Comparison of ENCODE assay signal across 8 cellular contexts in the genomic region with DNA sequence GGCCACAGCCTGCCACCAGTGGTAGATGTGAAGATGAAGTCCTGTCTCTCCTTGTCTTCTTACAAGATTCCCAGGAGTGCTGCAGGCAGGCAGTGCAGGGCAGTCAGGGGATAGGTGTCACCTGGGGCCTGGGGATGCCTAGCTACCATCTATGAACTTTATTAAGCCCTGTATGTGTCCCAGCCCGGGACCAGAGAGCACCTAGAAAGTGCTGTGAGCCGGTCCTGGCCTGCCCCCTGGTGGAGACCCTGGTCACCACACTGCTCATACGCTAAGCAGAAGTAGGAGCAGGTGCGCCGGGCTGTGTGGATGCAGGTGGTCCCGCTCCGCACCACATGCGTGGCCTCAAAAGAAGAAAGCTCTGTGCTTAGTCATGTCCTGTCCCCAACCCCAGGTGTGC.
A peak's percentile ranks its signal among the peaks of the same experiment; 100 is the strongest.
DNase-seq lines count a peak whose midpoint lies in the region; ATAC-seq, FAIRE-seq and TF ChIP-seq lines count a peak whose summit lies in the region.
"Not testable (repeated sequence)": the region's sequence is repeated elsewhere in the genome, so short reads cannot be mapped to it uniquely, and the experiment has no call there.

No MANE protein-coding gene starts in this region.

- H3K79me2 ChIP-seq in OCI-LY3 (ENCODE audit: low read length): not testable (repeated sequence)

- 0 to 5% methylated on average over 3 to 5 of the region's 8 CpGs for WGBS in pancreas, 2 donors

- not testable (repeated sequence) for H3K4me1 ChIP-seq in OCI-LY3 (ENCODE audit: low read length); left ventricle myocardium inferior; pancreas

- not testable (repeated sequence) for H4K20me1 ChIP-seq in OCI-LY3 (ENCODE audit: insufficient read depth, low read length)

- H3K27me3 ChIP-seq in OCI-LY3 (ENCODE audit: low read depth, low read length); pancreas: not testable (repeated sequence)
- peaks cover 41% of the 10 kb centered on the region for H3K27me3 ChIP-seq in left ventricle myocardium inferior (ENCODE audit: low read depth)

- TF ChIP-seq CTCF in D721Med (IDR thresholded peaks at IDR 0.05; ENCODE audit: insufficient read depth, missing control alignments) (peak; percentile 29), OCI-LY3 (IDR thresholded peaks at IDR 0.05; ENCODE audit: low read depth, low read length) (peak; percentile 23), cardiac fibroblast (IDR thresholded peaks at IDR 0.05; ENCODE audit: low read depth, low read length) (peak; percentile 37), left ventricle myocardium inferior (IDR thresholded peaks at IDR 0.05; ENCODE audit: borderline replicate concordance) (peak; percentile 45), pancreas (IDR thresholded peaks at IDR 0.05) (peak in 3 of 4 donors; percentile 10 to 53 (median 23))

- not testable (repeated sequence) for H3K27ac ChIP-seq in OCI-LY3 (ENCODE audit: low read length); left ventricle myocardium inferior (replicated peaks); pancreas

- not testable (repeated sequence) for H3K4me3 ChIP-seq in OCI-LY3 (ENCODE audit: low read length); cardiac fibroblast (replicated peaks in 1 of 2; ENCODE audit: low read depth in 2 of 2, low read length in 2 of 2); left ventricle myocardium inferior; pancreas

- not testable (repeated sequence) for FAIRE-seq in D721Med (lab: Jason Lieb, UNC); pancreas (lab: Jason Lieb, UNC)

- not testable (repeated sequence) for DNase-seq in D721Med (ENCODE audit: insufficient read length, low spot score); left ventricle myocardium inferior
- DNase-seq in HK-2 (ENCODE audit: unreplicated experiment) (peak; percentile 49), cardiac fibroblast (ENCODE audit: low read depth in 2 of 2) (peak in 1 of 2 donors; percentile 22), pancreas (peak in 3 of 6 donors; percentile 21 to 81 (median 63))
- peak; percentile 63 for DNase-seq in activated CD8-positive, alpha-beta memory T cell treated with anti-CD3 and anti-CD28 coated beads, Interleukin-2, amount 50 U/mL, for 48 hours
- peak; percentile 9 to 22 for DNase-seq in stimulated activated CD8-positive, alpha-beta memory T cell treated with anti-CD3 and anti-CD28 coated beads, Interleukin-2, amount 100 ng/mL, for 48 hours (ENCODE audit: low read depth in 2 of 2)

- not testable (repeated sequence) for H3K9me3 ChIP-seq in OCI-LY3 (ENCODE audit: insufficient read depth, low read length); left ventricle myocardium inferior (replicated peaks); pancreas

- H3K4me2 ChIP-seq in OCI-LY3 (ENCODE audit: low read length): not testable (repeated sequence)

- H3K36me3 ChIP-seq in OCI-LY3 (replicated peaks; ENCODE audit: low read depth, low read length); left ventricle myocardium inferior; pancreas: not testable (repeated sequence)

- not testable (repeated sequence) for H2AFZ ChIP-seq in OCI-LY3 (ENCODE audit: low read depth, low read length)

- intact Hi-C loops in left ventricle myocardium inferior (cut with micrococcal nuclease); pancreas (cut with DNase I): not testable (repeated sequence)

- not testable (repeated sequence) for ATAC-seq in pancreas

- H3K9ac ChIP-seq in OCI-LY3 (ENCODE audit: low read length): not testable (repeated sequence)
